In the genomic region with DNA sequence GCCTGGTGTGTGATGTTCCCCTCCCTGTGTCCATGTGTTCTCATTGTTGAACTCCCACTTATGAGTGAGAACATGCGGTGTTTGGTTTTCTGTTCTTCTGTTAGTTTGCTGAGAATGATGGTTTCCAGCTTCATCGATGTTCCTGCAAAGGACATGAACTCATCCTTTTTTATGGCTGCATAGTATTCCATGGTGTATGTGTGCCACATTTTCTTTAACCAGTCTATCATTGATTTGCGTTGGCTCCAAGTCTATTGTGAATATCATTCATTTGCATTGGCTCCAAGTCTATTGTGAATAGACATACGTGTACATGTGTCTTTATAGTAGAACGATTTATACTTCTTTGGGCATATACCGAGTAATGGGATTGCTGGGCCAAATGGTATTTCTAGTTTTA, we compare ENCODE assay signal across 14 cellular contexts. TPM values are rescaled to one million over a fixed set of nuclear protein-coding genes. Genes with fewer than 3 reads are reported as not detected.
"Had no signal": no experiment of that assay in that cellular context is flagged by ENCODE, and none has a peak within 500 bp of the region (broad histone marks: within the 10 kb centered on the region; RNA-seq: fewer than 3 reads in every experiment).

No MANE protein-coding gene starts in this region.

RNA-seq across cellular contexts. Expression of gene PIP, which starts 18.8 kb away (rescaled TPM):
- total RNA-seq: activated B cell treated with CpG ODN at 0.5 μM for 24 hours; activated CD4-positive, alpha-beta memory T cell treated with anti-CD3 and anti-CD28 coated beads for 36 hours; activated CD4-positive, alpha-beta memory T cell treated with anti-CD3 and anti-CD28 coated beads, Interleukin-2, amount 10 ng/mL, durations not matched to agents 7 days and 5 days; activated CD4-positive, alpha-beta T cell treated with anti-CD3 and anti-CD28 coated beads for 36 hours; activated CD4-positive, alpha-beta T cell treated with anti-CD3 and anti-CD28 coated beads, Interleukin-2, amount 10 ng/mL, durations not matched to agents 24 days and 14 days; activated CD4-positive, alpha-beta T cell treated with anti-CD3 and anti-CD28 coated beads, Interleukin-2, amount 10 ng/mL, durations not matched to agents 7 days and 5 days; activated CD8-positive, alpha-beta memory T cell treated with anti-CD3 and anti-CD28 coated beads for 36 hours; activated CD8-positive, alpha-beta memory T cell treated with anti-CD3 and anti-CD28 coated beads, Interleukin-2, amount 10 ng/mL, durations not matched to agents 7 days and 5 days; activated CD8-positive, alpha-beta T cell treated with anti-CD3 and anti-CD28 coated beads for 36 hours; activated CD8-positive, alpha-beta T cell treated with anti-CD3 and anti-CD28 coated beads, Interleukin-2, amount 10 ng/mL, durations not matched to agents 7 days and 5 days; T-helper 1 cell treated with Interleukin-12 subunit alpha and Interleukin-12 subunit beta and Interleukin-4 antibody, amounts not matched to agents 30 ng/mL and 1 ng/mL, for 36 hours; T-helper 17 cell; T-helper 2 cell treated with Interferon-gamma antibody and Interleukin-4, amounts not matched to agents 100 ng/mL and 5 ng/mL, for 36 hours; WTC11 had no signal

RNA-seq across cellular contexts. Expression of gene TAS2R39, which starts 32.5 kb away (rescaled TPM):
- total RNA-seq: activated B cell treated with CpG ODN at 0.5 μM for 24 hours; activated CD4-positive, alpha-beta memory T cell treated with anti-CD3 and anti-CD28 coated beads for 36 hours; activated CD4-positive, alpha-beta memory T cell treated with anti-CD3 and anti-CD28 coated beads, Interleukin-2, amount 10 ng/mL, durations not matched to agents 7 days and 5 days; activated CD4-positive, alpha-beta T cell treated with anti-CD3 and anti-CD28 coated beads for 36 hours; activated CD4-positive, alpha-beta T cell treated with anti-CD3 and anti-CD28 coated beads, Interleukin-2, amount 10 ng/mL, durations not matched to agents 24 days and 14 days; activated CD4-positive, alpha-beta T cell treated with anti-CD3 and anti-CD28 coated beads, Interleukin-2, amount 10 ng/mL, durations not matched to agents 7 days and 5 days; activated CD8-positive, alpha-beta memory T cell treated with anti-CD3 and anti-CD28 coated beads for 36 hours; activated CD8-positive, alpha-beta memory T cell treated with anti-CD3 and anti-CD28 coated beads, Interleukin-2, amount 10 ng/mL, durations not matched to agents 7 days and 5 days; activated CD8-positive, alpha-beta T cell treated with anti-CD3 and anti-CD28 coated beads for 36 hours; activated CD8-positive, alpha-beta T cell treated with anti-CD3 and anti-CD28 coated beads, Interleukin-2, amount 10 ng/mL, durations not matched to agents 7 days and 5 days; T-helper 1 cell treated with Interleukin-12 subunit alpha and Interleukin-12 subunit beta and Interleukin-4 antibody, amounts not matched to agents 30 ng/mL and 1 ng/mL, for 36 hours; T-helper 17 cell; T-helper 2 cell treated with Interferon-gamma antibody and Interleukin-4, amounts not matched to agents 100 ng/mL and 5 ng/mL, for 36 hours; WTC11 had no signal
